16 cellular contexts compared by ENCODE assay signal in genomic region chr2:134433469-134433868, GRCh38.
"Had no signal": no experiment of that assay in that cellular context is flagged by ENCODE, and none has a peak within 500 bp of the region (broad histone marks: within the 10 kb centered on the region; RNA-seq: fewer than 3 reads in every experiment).

No MANE protein-coding gene starts in this region.

- H3K27me3 Mint-ChIP-seq: activated B cell treated with CpG ODN at 0.5 μM for 24 hours; activated CD4-positive, alpha-beta T cell treated with anti-CD3 and anti-CD28 coated beads, Interleukin-2, amount 10 ng/mL, durations not matched to agents 7 days and 5 days; activated naive CD8-positive, alpha-beta T cell treated with anti-CD3 and anti-CD28 coated beads for 36 hours; brain; naive thymus-derived CD8-positive, alpha-beta T cell had no signal

- H3K4me3 Mint-ChIP-seq: activated B cell treated with CpG ODN at 0.5 μM for 24 hours; activated CD4-positive, alpha-beta T cell treated with anti-CD3 and anti-CD28 coated beads, Interleukin-2, amount 10 ng/mL, durations not matched to agents 7 days and 5 days; activated naive CD8-positive, alpha-beta T cell treated with anti-CD3 and anti-CD28 coated beads for 36 hours; activated T-cell treated with anti-CD3 and anti-CD28 coated beads, Interleukin-2, amount 50 U/mL, for 72 hours; brain; naive thymus-derived CD8-positive, alpha-beta T cell; T-helper 1 cell treated with Interleukin-12 subunit alpha and Interleukin-12 subunit beta and Interleukin-4 antibody, amounts not matched to agents 30 μg/mL and 1 μg/mL, for 36 hours had no signal

- DNase-seq: activated B cell treated with CpG ODN at 0.5 μM for 24 hours; activated CD4-positive, alpha-beta T cell treated with anti-CD3 and anti-CD28 coated beads, Interleukin-2, amount 10 ng/mL, durations not matched to agents 7 days and 5 days; activated CD8-positive, alpha-beta memory T cell treated with anti-CD3 and anti-CD28 coated beads, Interleukin-2, amount 50 U/mL, for 48 hours; activated gamma-delta T cell treated with Interleukin-2 at 50 U/mL for 16 hours; activated naive CD8-positive, alpha-beta T cell treated with anti-CD3 and anti-CD28 coated beads for 36 hours; activated T-cell treated with anti-CD3 and anti-CD28 coated beads, Interleukin-2, amount 50 U/mL, for 72 hours; cortex of kidney; effector CD8-positive, alpha-beta T cell; foreskin keratinocyte; glutamatergic neuron; mucosa of descending colon; naive thymus-derived CD8-positive, alpha-beta T cell; thyroid gland had no signal

- H3K27ac Mint-ChIP-seq: activated CD4-positive, alpha-beta T cell treated with anti-CD3 and anti-CD28 coated beads, Interleukin-2, amount 10 ng/mL, durations not matched to agents 7 days and 5 days; activated naive CD8-positive, alpha-beta T cell treated with anti-CD3 and anti-CD28 coated beads for 36 hours; activated T-cell treated with anti-CD3 and anti-CD28 coated beads, Interleukin-2, amount 50 U/mL, for 72 hours; T-helper 1 cell treated with Interleukin-12 subunit alpha and Interleukin-12 subunit beta and Interleukin-4 antibody, amounts not matched to agents 30 μg/mL and 1 μg/mL, for 36 hours had no signal

- H3K4me1 Mint-ChIP-seq: activated B cell treated with CpG ODN at 0.5 μM for 24 hours; activated CD4-positive, alpha-beta T cell treated with anti-CD3 and anti-CD28 coated beads, Interleukin-2, amount 10 ng/mL, durations not matched to agents 7 days and 5 days; activated naive CD8-positive, alpha-beta T cell treated with anti-CD3 and anti-CD28 coated beads for 36 hours had no signal

- H3K9me3 Mint-ChIP-seq: activated B cell treated with CpG ODN at 0.5 μM for 24 hours; activated CD4-positive, alpha-beta T cell treated with anti-CD3 and anti-CD28 coated beads, Interleukin-2, amount 10 ng/mL, durations not matched to agents 7 days and 5 days; activated naive CD8-positive, alpha-beta T cell treated with anti-CD3 and anti-CD28 coated beads for 36 hours; activated T-cell treated with anti-CD3 and anti-CD28 coated beads, Interleukin-2, amount 50 U/mL, for 72 hours; brain; naive thymus-derived CD8-positive, alpha-beta T cell; T-helper 1 cell treated with Interleukin-12 subunit alpha and Interleukin-12 subunit beta and Interleukin-4 antibody, amounts not matched to agents 30 μg/mL and 1 μg/mL, for 36 hours had no signal

- ATAC-seq: activated T-cell treated with anti-CD3 and anti-CD28 coated beads, Interleukin-2, amount 50 U/mL, for 72 hours; foreskin keratinocyte; mucosa of descending colon; naive thymus-derived CD8-positive, alpha-beta T cell; sciatic nerve had no signal
